Comparison of ENCODE assay signal across 28 cellular contexts in the genomic region with DNA sequence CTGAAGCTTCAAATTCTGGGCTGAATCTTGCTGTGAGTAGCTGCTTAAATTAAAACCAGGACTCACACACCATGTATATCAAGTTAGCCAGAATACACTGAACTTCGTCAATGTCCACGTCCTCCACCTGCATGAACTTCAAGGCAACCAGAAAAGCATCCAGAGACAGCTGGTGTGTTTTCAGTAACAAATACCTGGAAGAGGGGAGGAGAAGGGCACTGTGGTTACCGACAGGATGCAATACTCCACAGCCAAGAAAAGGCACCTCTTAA. TPM values are rescaled to one million over a fixed set of nuclear protein-coding genes. Genes with fewer than 3 reads are reported as not detected.
DNase-seq lines count a peak whose midpoint lies in the region; ATAC-seq, FAIRE-seq and TF ChIP-seq lines count a peak whose summit lies in the region.
"Had no signal": no experiment of that assay in that cellular context is flagged by ENCODE, and none has a peak within 500 bp of the region (broad histone marks: within the 10 kb centered on the region; RNA-seq: fewer than 3 reads in every experiment).

No MANE protein-coding gene starts in this region.

- CTCF ChIA-PET in GM10248 (lab: Yijun Ruan, JAX): interaction anchor here (1.0 to 1.7 kb wide), 3 partner anchors 10 to 25 kb away, joined by 3 to 7 read pairs (median 4); no protein-coding TSS in a partner anchor

- H3K4me3 ChIP-seq in ACC112 (ENCODE audit: low read depth, low read length): peak overlapping the region; percentile 27; the same call in 1 of the 2 replicates
- H3K4me3 ChIP-seq in lower lobe of right lung: no peak overlapping the region
- no peak overlapping the region for H3K4me3 ChIP-seq in gastroesophageal sphincter
- no peak overlapping the region for H3K4me3 ChIP-seq in colonic mucosa
- H3K4me3 ChIP-seq: lung, stomach, tibial artery had no signal

- H3K27ac Mint-ChIP-seq in T-helper 17 cell: peak overlapping the region; percentile 92
- H3K27ac Mint-ChIP-seq: activated B cell treated with CpG ODN at 0.5 μM for 24 hours; activated naive CD8-positive, alpha-beta T cell treated with anti-CD3 and anti-CD28 coated beads, Interleukin-2, amount 50 U/mL, for 24 hours; progenitor cell of endocrine pancreas had no signal

- no peaks in the 10 kb centered on the region for H3K27me3 Mint-ChIP-seq in T-helper 17 cell
- H3K27me3 Mint-ChIP-seq: activated B cell treated with CpG ODN at 0.5 μM for 24 hours; activated CD8-positive, alpha-beta T cell treated with anti-CD3 and anti-CD28 coated beads for 36 hours; activated naive CD8-positive, alpha-beta T cell treated with anti-CD3 and anti-CD28 coated beads, Interleukin-2, amount 50 U/mL, for 24 hours; CD4-positive, CD25-positive, alpha-beta regulatory T cell; progenitor cell of endocrine pancreas had no signal

- FAIRE-seq in H54 (lab: Jason Lieb, UNC): peak; percentile 23
- FAIRE-seq: HTR-8/SVneo, islet of Langerhans had no signal

- H3K9ac ChIP-seq in colonic mucosa (ENCODE audit: low read depth in 2 of 2, low read length in 2 of 2): no peak overlapping the region

- peaks cover 3% of the 10 kb centered on the region for H3K79me2 ChIP-seq in ACC112 (ENCODE audit: control insufficient read depth, insufficient read depth, low read length, unreplicated experiment)

- H3K9me3 ChIP-seq in T-helper 17 cell (ENCODE audit: control insufficient read depth, low read length, poor library complexity, severe bottlenecking) (peaks cover 3% of the 10 kb centered on the region), lower lobe of right lung (no peaks in the 10 kb centered on the region), gastroesophageal sphincter (no peaks in the 10 kb centered on the region), colonic mucosa (no peaks in the 10 kb centered on the region)
- H3K9me3 ChIP-seq: stomach, tibial artery had no signal

- H3K27ac ChIP-seq in ACC112 (ENCODE audit: low read depth, low read length): peak overlapping the region; percentile 66
- H3K27ac ChIP-seq in lower lobe of right lung: peak overlapping the region; percentile 0
- peak overlapping the region in 2 of 4 donors; percentile 21 to 34 for H3K27ac ChIP-seq in gastroesophageal sphincter
- no peak overlapping the region for H3K27ac ChIP-seq in colonic mucosa
- H3K27ac ChIP-seq: tibial artery had no signal

- DNase-seq in H54 (ENCODE audit: insufficient read length, low spot score): no peak
- no peak for DNase-seq in T-helper 17 cell
- no peak for DNase-seq in lower lobe of right lung
- no peak for DNase-seq in colonic mucosa
- no peak for DNase-seq in GM10248 (ENCODE audit: extremely low spot score)
- no peak for DNase-seq in NCI-H2107 treated with DMSO at 0.1 percent for 48 hours (lab: John Stamatoyannopoulos, UW; ENCODE audit: unreplicated experiment)
- DNase-seq: activated B cell treated with CpG ODN at 0.5 μM for 24 hours; activated CD8-positive, alpha-beta T cell treated with anti-CD3 and anti-CD28 coated beads for 36 hours; activated effector memory CD4-positive, alpha-beta T cell treated with anti-CD3 and anti-CD28 coated beads, Interleukin-2, amount 50 U/mL, for 16 hours; activated naive CD8-positive, alpha-beta T cell treated with anti-CD3 and anti-CD28 coated beads, Interleukin-2, amount 50 U/mL, for 24 hours; CD4-positive, CD25-positive, alpha-beta regulatory T cell; effector CD4-positive, alpha-beta T cell; hippocampal formation; Karpas-422; NCI-H1694; NCI-H2171 treated with DMSO at 0.1 percent for 48 hours; RPMI8226; stimulated activated CD8-positive, alpha-beta memory T cell treated with anti-CD3 and anti-CD28 coated beads, Interleukin-4, amount 100 ng/mL, for 48 hours; stomach; tibial artery had no signal

- intact Hi-C loops in lower lobe of right lung (cut with DNase I): no loop called here
- intact Hi-C loops in colonic mucosa (cut with DNase I): no loop called here

- H3K36me3 ChIP-seq in ACC112 (ENCODE audit: insufficient read depth, low read length) (peaks cover 21% of the 10 kb centered on the region), lower lobe of right lung (peaks cover 94% of the 10 kb centered on the region), gastroesophageal sphincter (peaks cover 3 to 100% of the 10 kb centered on the region in 2 donors), colonic mucosa (no peaks in the 10 kb centered on the region)

- no peak overlapping the region for H2AFZ ChIP-seq in ACC112 (ENCODE audit: low read length, unreplicated experiment)

- no peak overlapping the region for H3K4me3 Mint-ChIP-seq in T-helper 17 cell
- H3K4me3 Mint-ChIP-seq: activated B cell treated with CpG ODN at 0.5 μM for 24 hours; activated CD8-positive, alpha-beta T cell treated with anti-CD3 and anti-CD28 coated beads for 36 hours; activated naive CD8-positive, alpha-beta T cell treated with anti-CD3 and anti-CD28 coated beads, Interleukin-2, amount 50 U/mL, for 24 hours had no signal

- WGBS in gastroesophageal sphincter (ENCODE audit: low coverage in 1 of 2), 2 donors: 67 to 75% methylated on average over 1 to 3 of the region's 3 CpGs

- TF ChIP-seq POLR2A in H54 (IDR thresholded peaks at IDR 0.05; ENCODE audit: low read depth, low read length) (no peak), gastroesophageal sphincter (IDR thresholded peaks at IDR 0.05) (no peak)

- TF ChIP-seq EP300 in gastroesophageal sphincter (IDR thresholded peaks at IDR 0.05): no peak

- H3K4me1 ChIP-seq in ACC112 (ENCODE audit: control insufficient read depth, insufficient read depth, low read length, unreplicated experiment): peaks cover 21% of the 10 kb centered on the region
- no peaks in the 10 kb centered on the region for H3K4me1 ChIP-seq in lower lobe of right lung
- no peaks in the 10 kb centered on the region for H3K4me1 ChIP-seq in gastroesophageal sphincter
- H3K4me1 ChIP-seq in colonic mucosa: peaks cover 5% of the 10 kb centered on the region
- H3K4me1 ChIP-seq: stomach, tibial artery had no signal

- peaks cover 9% of the 10 kb centered on the region for H3K36me3 Mint-ChIP-seq in T-helper 17 cell (ENCODE audit: low read depth)

- H3K27me3 ChIP-seq in ACC112 (ENCODE audit: insufficient read depth, low read length) (no peaks in the 10 kb centered on the region), lower lobe of right lung (ENCODE audit: low read depth) (no peaks in the 10 kb centered on the region), gastroesophageal sphincter (no peaks in the 10 kb centered on the region), colonic mucosa (no peaks in the 10 kb centered on the region)
- H3K27me3 ChIP-seq: stomach, tibial artery had no signal

- H3K4me1 Mint-ChIP-seq in T-helper 17 cell: peaks cover 33% of the 10 kb centered on the region

- ATAC-seq in T-helper 17 cell: no peak
- ATAC-seq in lower lobe of right lung: no peak
- no peak for ATAC-seq in gastroesophageal sphincter
- ATAC-seq: activated CD8-positive, alpha-beta T cell treated with anti-CD3 and anti-CD28 coated beads for 36 hours; activated naive CD8-positive, alpha-beta T cell treated with anti-CD3 and anti-CD28 coated beads, Interleukin-2, amount 50 U/mL, for 24 hours had no signal

- no peak for TF ChIP-seq CTCF in lower lobe of right lung (IDR thresholded peaks at IDR 0.05)
- TF ChIP-seq CTCF in gastroesophageal sphincter (IDR thresholded peaks at IDR 0.05): no peak
- no peak for TF ChIP-seq CTCF in colonic mucosa (IDR thresholded peaks at IDR 0.05)
- TF ChIP-seq CTCF in GM10248 (IDR thresholded peaks at IDR 0.05; ENCODE audit: control extremely low read depth, extremely low read depth, low read depth, missing control alignments): no peak

- POLR2A ChIA-PET in GM10248 (lab: Yijun Ruan, JAX): no interaction called here

RNA-seq across cellular contexts. Expression of a gene that starts 20.4 kb away (rescaled TPM):
- total RNA-seq in T-helper 17 cell (not detected), lower lobe of right lung (not detected), gastroesophageal sphincter (not detected), colonic mucosa (not detected)
- total RNA-seq: activated B cell treated with CpG ODN at 0.5 μM for 24 hours; activated CD8-positive, alpha-beta T cell treated with anti-CD3 and anti-CD28 coated beads for 36 hours; CD4-positive, CD25-positive, alpha-beta regulatory T cell; cerebellum; G401; lung; progenitor cell of endocrine pancreas had no signal

RNA-seq across cellular contexts. Expression of a gene that starts 29.6 kb away (rescaled TPM):
- total RNA-seq in T-helper 17 cell (10 to 100 TPM; 31.3 to 47.9 TPM), lower lobe of right lung (35.1 TPM), gastroesophageal sphincter (10 to 100 TPM; 43.7 to 76.0 (median 48.8) TPM), colonic mucosa (10 to 100 TPM; 23.4 to 40.2 TPM)

RNA-seq across cellular contexts. Expression of a gene that starts 30.6 kb away (rescaled TPM):
- total RNA-seq in T-helper 17 cell: 10 to 100 TPM; 78.3 to 80.2 TPM
- total RNA-seq in lower lobe of right lung: 60.1 TPM
- 100 to 1,000 TPM; 104 to 144 (median 107) TPM for total RNA-seq in gastroesophageal sphincter
- total RNA-seq in colonic mucosa: 10 to 100 TPM; 54.6 to 62.6 TPM

RNA-seq across cellular contexts. Expression of a gene that starts 56.2 kb away (rescaled TPM):
- total RNA-seq in T-helper 17 cell (not detected), lower lobe of right lung (8.9 TPM), gastroesophageal sphincter (10 to 100 TPM in 2 of 4 donors, 1 to 10 TPM in 2; 6.9 to 51.7 (median 12.0) TPM), colonic mucosa (1 to 10 TPM; 1.5 to 4.1 TPM)
- total RNA-seq: activated B cell treated with CpG ODN at 0.5 μM for 24 hours; activated CD8-positive, alpha-beta T cell treated with anti-CD3 and anti-CD28 coated beads for 36 hours; CD4-positive, CD25-positive, alpha-beta regulatory T cell; G401 had no signal
